3 cellular contexts compared by ENCODE assay signal in the genomic region with DNA sequence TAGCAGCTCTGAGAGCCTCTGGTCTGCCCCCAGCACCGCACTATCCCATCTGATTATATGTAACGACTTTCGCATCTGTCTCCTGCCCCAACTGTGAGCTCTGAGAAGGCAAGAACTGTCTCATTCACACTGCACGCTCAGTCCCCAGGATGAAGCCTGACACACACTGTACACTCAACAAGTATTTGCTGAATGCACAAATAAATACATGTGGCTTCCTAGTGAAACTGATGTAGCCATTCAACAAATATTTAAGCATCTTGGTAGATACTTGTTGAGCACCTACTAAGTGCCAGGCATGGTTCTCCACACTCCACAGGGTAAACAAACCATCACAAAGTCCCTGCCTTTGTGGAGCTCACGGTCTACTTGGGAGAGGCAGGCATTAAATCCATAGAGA.
TF ChIP-seq lines count a peak whose summit lies in the region.

No MANE protein-coding gene starts in this region.

TF ChIP-seq in A549, 52 proteins besides CTCF, POLR2A, EP300 and RAD21:
- TF ChIP-seq MAFK (IDR thresholded peaks at IDR 0.05; ENCODE audit: partially characterized antibody) (peak; percentile 14), TFCP2L1 (CRISPR knock-in tag; IDR thresholded peaks at IDR 0.05) (no peak)

TF ChIP-seq in GM23338, 12 proteins besides CTCF, POLR2A, EP300 and RAD21 (continues in another document):
- TF ChIP-seq POLR2AphosphoS5 (IDR thresholded peaks at IDR 0.05; ENCODE audit: low read depth) (no peak), STAT1 (IDR thresholded peaks at IDR 0.05; ENCODE audit: unreplicated experiment) (no peak), EZH2 (IDR thresholded peaks at IDR 0.05; ENCODE audit: low read depth, unreplicated experiment) (no peak), ZNF331 (CRISPR knock-in tag; IDR thresholded peaks at IDR 0.05; ENCODE audit: low read depth) (no peak), JUNB (IDR thresholded peaks at IDR 0.05; ENCODE audit: unreplicated experiment) (no peak), CREB1 (CRISPR knock-in tag; IDR thresholded peaks at IDR 0.05; ENCODE audit: low read depth) (no peak), EZH2phosphoT487 (IDR thresholded peaks at IDR 0.05; ENCODE audit: unreplicated experiment) (no peak)
- TF ChIP-seq, protein P1, sequence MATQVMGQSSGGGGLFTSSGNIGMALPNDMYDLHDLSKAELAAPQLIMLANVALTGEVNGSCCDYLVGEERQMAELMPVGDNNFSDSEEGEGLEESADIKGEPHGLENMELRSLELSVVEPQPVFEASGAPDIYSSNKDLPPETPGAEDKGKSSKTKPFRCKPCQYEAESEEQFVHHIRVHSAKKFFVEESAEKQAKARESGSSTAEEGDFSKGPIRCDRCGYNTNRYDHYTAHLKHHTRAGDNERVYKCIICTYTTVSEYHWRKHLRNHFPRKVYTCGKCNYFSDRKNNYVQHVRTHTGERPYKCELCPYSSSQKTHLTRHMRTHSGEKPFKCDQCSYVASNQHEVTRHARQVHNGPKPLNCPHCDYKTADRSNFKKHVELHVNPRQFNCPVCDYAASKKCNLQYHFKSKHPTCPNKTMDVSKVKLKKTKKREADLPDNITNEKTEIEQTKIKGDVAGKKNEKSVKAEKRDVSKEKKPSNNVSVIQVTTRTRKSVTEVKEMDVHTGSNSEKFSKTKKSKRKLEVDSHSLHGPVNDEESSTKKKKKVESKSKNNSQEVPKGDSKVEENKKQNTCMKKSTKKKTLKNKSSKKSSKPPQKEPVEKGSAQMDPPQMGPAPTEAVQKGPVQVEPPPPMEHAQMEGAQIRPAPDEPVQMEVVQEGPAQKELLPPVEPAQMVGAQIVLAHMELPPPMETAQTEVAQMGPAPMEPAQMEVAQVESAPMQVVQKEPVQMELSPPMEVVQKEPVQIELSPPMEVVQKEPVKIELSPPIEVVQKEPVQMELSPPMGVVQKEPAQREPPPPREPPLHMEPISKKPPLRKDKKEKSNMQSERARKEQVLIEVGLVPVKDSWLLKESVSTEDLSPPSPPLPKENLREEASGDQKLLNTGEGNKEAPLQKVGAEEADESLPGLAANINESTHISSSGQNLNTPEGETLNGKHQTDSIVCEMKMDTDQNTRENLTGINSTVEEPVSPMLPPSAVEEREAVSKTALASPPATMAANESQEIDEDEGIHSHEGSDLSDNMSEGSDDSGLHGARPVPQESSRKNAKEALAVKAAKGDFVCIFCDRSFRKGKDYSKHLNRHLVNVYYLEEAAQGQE (IDR thresholded peaks at IDR 0.05; ENCODE audit: unreplicated experiment) = no peak
- TF ChIP-seq, protein P2, sequence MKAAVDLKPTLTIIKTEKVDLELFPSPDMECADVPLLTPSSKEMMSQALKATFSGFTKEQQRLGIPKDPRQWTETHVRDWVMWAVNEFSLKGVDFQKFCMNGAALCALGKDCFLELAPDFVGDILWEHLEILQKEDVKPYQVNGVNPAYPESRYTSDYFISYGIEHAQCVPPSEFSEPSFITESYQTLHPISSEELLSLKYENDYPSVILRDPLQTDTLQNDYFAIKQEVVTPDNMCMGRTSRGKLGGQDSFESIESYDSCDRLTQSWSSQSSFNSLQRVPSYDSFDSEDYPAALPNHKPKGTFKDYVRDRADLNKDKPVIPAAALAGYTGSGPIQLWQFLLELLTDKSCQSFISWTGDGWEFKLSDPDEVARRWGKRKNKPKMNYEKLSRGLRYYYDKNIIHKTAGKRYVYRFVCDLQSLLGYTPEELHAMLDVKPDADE (IDR thresholded peaks at IDR 0.05) = no peak

TF ChIP-seq in K562, 482 proteins besides CTCF, POLR2A, EP300 and RAD21:
- TF ChIP-seq ZNF316 (IDR thresholded peaks at IDR 0.05) = peak; percentile 48; the same call in 1 of the 2 replicates
- TF ChIP-seq, protein P3, sequence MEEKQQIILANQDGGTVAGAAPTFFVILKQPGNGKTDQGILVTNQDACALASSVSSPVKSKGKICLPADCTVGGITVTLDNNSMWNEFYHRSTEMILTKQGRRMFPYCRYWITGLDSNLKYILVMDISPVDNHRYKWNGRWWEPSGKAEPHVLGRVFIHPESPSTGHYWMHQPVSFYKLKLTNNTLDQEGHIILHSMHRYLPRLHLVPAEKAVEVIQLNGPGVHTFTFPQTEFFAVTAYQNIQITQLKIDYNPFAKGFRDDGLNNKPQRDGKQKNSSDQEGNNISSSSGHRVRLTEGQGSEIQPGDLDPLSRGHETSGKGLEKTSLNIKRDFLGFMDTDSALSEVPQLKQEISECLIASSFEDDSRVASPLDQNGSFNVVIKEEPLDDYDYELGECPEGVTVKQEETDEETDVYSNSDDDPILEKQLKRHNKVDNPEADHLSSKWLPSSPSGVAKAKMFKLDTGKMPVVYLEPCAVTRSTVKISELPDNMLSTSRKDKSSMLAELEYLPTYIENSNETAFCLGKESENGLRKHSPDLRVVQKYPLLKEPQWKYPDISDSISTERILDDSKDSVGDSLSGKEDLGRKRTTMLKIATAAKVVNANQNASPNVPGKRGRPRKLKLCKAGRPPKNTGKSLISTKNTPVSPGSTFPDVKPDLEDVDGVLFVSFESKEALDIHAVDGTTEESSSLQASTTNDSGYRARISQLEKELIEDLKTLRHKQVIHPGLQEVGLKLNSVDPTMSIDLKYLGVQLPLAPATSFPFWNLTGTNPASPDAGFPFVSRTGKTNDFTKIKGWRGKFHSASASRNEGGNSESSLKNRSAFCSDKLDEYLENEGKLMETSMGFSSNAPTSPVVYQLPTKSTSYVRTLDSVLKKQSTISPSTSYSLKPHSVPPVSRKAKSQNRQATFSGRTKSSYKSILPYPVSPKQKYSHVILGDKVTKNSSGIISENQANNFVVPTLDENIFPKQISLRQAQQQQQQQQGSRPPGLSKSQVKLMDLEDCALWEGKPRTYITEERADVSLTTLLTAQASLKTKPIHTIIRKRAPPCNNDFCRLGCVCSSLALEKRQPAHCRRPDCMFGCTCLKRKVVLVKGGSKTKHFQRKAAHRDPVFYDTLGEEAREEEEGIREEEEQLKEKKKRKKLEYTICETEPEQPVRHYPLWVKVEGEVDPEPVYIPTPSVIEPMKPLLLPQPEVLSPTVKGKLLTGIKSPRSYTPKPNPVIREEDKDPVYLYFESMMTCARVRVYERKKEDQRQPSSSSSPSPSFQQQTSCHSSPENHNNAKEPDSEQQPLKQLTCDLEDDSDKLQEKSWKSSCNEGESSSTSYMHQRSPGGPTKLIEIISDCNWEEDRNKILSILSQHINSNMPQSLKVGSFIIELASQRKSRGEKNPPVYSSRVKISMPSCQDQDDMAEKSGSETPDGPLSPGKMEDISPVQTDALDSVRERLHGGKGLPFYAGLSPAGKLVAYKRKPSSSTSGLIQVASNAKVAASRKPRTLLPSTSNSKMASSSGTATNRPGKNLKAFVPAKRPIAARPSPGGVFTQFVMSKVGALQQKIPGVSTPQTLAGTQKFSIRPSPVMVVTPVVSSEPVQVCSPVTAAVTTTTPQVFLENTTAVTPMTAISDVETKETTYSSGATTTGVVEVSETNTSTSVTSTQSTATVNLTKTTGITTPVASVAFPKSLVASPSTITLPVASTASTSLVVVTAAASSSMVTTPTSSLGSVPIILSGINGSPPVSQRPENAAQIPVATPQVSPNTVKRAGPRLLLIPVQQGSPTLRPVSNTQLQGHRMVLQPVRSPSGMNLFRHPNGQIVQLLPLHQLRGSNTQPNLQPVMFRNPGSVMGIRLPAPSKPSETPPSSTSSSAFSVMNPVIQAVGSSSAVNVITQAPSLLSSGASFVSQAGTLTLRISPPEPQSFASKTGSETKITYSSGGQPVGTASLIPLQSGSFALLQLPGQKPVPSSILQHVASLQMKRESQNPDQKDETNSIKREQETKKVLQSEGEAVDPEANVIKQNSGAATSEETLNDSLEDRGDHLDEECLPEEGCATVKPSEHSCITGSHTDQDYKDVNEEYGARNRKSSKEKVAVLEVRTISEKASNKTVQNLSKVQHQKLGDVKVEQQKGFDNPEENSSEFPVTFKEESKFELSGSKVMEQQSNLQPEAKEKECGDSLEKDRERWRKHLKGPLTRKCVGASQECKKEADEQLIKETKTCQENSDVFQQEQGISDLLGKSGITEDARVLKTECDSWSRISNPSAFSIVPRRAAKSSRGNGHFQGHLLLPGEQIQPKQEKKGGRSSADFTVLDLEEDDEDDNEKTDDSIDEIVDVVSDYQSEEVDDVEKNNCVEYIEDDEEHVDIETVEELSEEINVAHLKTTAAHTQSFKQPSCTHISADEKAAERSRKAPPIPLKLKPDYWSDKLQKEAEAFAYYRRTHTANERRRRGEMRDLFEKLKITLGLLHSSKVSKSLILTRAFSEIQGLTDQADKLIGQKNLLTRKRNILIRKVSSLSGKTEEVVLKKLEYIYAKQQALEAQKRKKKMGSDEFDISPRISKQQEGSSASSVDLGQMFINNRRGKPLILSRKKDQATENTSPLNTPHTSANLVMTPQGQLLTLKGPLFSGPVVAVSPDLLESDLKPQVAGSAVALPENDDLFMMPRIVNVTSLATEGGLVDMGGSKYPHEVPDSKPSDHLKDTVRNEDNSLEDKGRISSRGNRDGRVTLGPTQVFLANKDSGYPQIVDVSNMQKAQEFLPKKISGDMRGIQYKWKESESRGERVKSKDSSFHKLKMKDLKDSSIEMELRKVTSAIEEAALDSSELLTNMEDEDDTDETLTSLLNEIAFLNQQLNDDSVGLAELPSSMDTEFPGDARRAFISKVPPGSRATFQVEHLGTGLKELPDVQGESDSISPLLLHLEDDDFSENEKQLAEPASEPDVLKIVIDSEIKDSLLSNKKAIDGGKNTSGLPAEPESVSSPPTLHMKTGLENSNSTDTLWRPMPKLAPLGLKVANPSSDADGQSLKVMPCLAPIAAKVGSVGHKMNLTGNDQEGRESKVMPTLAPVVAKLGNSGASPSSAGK (IDR thresholded peaks at IDR 0.05) = no peak
